Comparison of ENCODE assay signal across 15 cellular contexts in the genomic region with DNA sequence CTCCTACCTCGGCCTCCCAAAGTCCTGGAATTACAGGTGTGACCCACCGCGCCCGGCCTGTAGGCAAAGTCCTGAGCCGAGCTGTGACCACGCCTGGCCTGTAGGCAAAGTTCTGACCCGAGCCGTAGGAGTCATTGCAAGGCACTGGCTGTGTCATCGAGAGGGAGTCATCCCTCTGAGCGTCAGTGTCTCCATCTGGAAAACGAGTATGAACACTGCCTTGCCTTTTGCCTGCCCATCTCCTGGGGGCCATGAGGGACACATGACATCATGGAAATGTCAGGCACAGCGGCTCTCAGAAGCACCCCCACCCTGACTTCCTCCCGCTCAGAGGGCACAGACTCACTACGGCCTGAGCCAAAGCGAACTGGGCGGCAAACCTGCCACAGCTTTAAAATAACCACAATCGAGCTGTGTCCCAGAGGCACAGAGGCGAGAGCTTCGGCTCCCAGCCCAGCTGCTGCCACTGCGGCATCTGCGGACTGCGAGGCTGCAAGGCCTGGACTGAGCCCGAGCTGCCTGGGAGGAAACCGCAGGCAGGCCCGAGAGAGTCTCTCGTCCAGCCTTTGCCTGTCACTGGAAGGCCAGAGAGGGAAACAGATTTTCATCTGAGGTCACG. TPM values are rescaled to one million over a fixed set of nuclear protein-coding genes. Genes with fewer than 3 reads are reported as not detected.
DNase-seq lines count a peak whose midpoint lies in the region; ATAC-seq and TF ChIP-seq lines count a peak whose summit lies in the region.
"Had no signal": no experiment of that assay in that cellular context is flagged by ENCODE, and none has a peak within 500 bp of the region (broad histone marks: within the 10 kb centered on the region; RNA-seq: fewer than 3 reads in every experiment).

No MANE protein-coding gene starts in this region.

- no peaks in the 10 kb centered on the region for H3K27me3 ChIP-seq in psoas muscle (ENCODE audit: insufficient read depth in 3 of 3, low read length in 2 of 3)
- no peaks in the 10 kb centered on the region for H3K27me3 ChIP-seq in naive thymus-derived CD4-positive, alpha-beta T cell (ENCODE audit: control insufficient read depth in 2 of 2, insufficient read depth in 2 of 2, low read length in 2 of 2)

- H3K27ac Mint-ChIP-seq in naive thymus-derived CD4-positive, alpha-beta T cell, result no peak overlapping the region

- H3K4me3 Mint-ChIP-seq in naive thymus-derived CD4-positive, alpha-beta T cell, result no peak overlapping the region

- DNase-seq in AG10803 (ENCODE audit: low read depth) (peak; percentile 28), cardiac fibroblast (ENCODE audit: low read depth in 2 of 2) (peak; percentile 19 to 40), hepatic stellate cell (ENCODE audit: low spot score) (peak; percentile 72), psoas muscle (peak; percentile 61 to 81), NCI-H1436 treated with DMSO at 0.1 percent for 48 hours (lab: John Stamatoyannopoulos, UW) (no peak), NCI-H2029 treated with DMSO at 0.1 percent for 48 hours (lab: John Stamatoyannopoulos, UW) (no peak)
- DNase-seq in naive thymus-derived CD4-positive, alpha-beta T cell, result no peak
- DNase-seq: activated CD4-positive, alpha-beta T cell treated with anti-CD3 and anti-CD28 coated beads, Interleukin-2, amount 50 U/mL, for 48 hours; activated gamma-delta T cell; DMS153; HCEC 1CT; NCI-H510A treated with DMSO at 0.1 percent for 48 hours had no signal

- intact Hi-C loops in psoas muscle (cut with DNase I), result no loop called here
- intact Hi-C loops in naive thymus-derived CD4-positive, alpha-beta T cell (cut with micrococcal nuclease), result no loop called here

- peaks cover 0 to 16% (median 0%) of the 10 kb centered on the region in 5 donors for H3K27me3 Mint-ChIP-seq in naive thymus-derived CD4-positive, alpha-beta T cell

- CTCF ChIA-PET in naive thymus-derived CD4-positive, alpha-beta T cell (lab: Charles Lee), result no interaction called here

- POLR2A ChIA-PET in naive thymus-derived CD4-positive, alpha-beta T cell (lab: Charles Lee), result interaction anchor here (0.5 kb wide), 1 partner anchor 46 kb away, joined by 3 read pairs; no protein-coding TSS in a partner anchor

- peaks cover 0 to 10% (median 0%) of the 10 kb centered on the region in 5 donors for H3K36me3 Mint-ChIP-seq in naive thymus-derived CD4-positive, alpha-beta T cell
- H3K36me3 Mint-ChIP-seq: brain had no signal

- 25 to 32% (median 30%) methylated on average over 27 of the region's 27 CpGs for WGBS in psoas muscle, 3 donors

- H3K27ac ChIP-seq in psoas muscle, result peak overlapping the region; percentile 50
- H3K27ac ChIP-seq in naive thymus-derived CD4-positive, alpha-beta T cell (ENCODE audit: low read depth, low read length), result no peak overlapping the region

- H3K4me3 ChIP-seq in AG10803 (ENCODE audit: low read length), result no peak overlapping the region
- no peak overlapping the region for H3K4me3 ChIP-seq in cardiac fibroblast (replicated peaks in 1 of 2; ENCODE audit: low read depth in 2 of 2, low read length in 2 of 2)
- no peak overlapping the region for H3K4me3 ChIP-seq in psoas muscle
- no peak overlapping the region for H3K4me3 ChIP-seq in naive thymus-derived CD4-positive, alpha-beta T cell (ENCODE audit: low read length)
- H3K4me3 ChIP-seq: GM12878 had no signal

- no peaks in the 10 kb centered on the region for H3K36me3 ChIP-seq in psoas muscle (ENCODE audit: insufficient read depth in 1 of 2, low read depth in 1 of 2)
- no peaks in the 10 kb centered on the region for H3K36me3 ChIP-seq in naive thymus-derived CD4-positive, alpha-beta T cell (ENCODE audit: control insufficient read depth in 2 of 3, insufficient read depth in 3 of 3, low read length in 3 of 3)

- H3K9me3 Mint-ChIP-seq in naive thymus-derived CD4-positive, alpha-beta T cell, result peaks cover 0 to 2% (median 0%) of the 10 kb centered on the region in 11 donors
- H3K9me3 Mint-ChIP-seq: brain had no signal

- peaks cover 0 to 4% (median 0%) of the 10 kb centered on the region in 7 donors for H3K4me1 Mint-ChIP-seq in naive thymus-derived CD4-positive, alpha-beta T cell

- no peaks in the 10 kb centered on the region for H3K9me3 ChIP-seq in psoas muscle
- H3K9me3 ChIP-seq in naive thymus-derived CD4-positive, alpha-beta T cell (ENCODE audit: control insufficient read depth in 2 of 3, low read length in 3 of 3), result no peaks in the 10 kb centered on the region

- ATAC-seq in psoas muscle (peak; percentile 63 to 83 (median 69)), GM19023 (IDR thresholded peaks at IDR 0.05; ENCODE audit: unreplicated experiment) (no peak)
- ATAC-seq in naive thymus-derived CD4-positive, alpha-beta T cell, result no peak
- ATAC-seq: GM12878 had no signal

- H3K4me1 ChIP-seq in psoas muscle, result peaks cover 4% of the 10 kb centered on the region
- no peaks in the 10 kb centered on the region for H3K4me1 ChIP-seq in naive thymus-derived CD4-positive, alpha-beta T cell (ENCODE audit: control insufficient read depth in 2 of 2, insufficient read depth in 2 of 2, low read length in 2 of 2)

- TF ChIP-seq CTCF in AG10803 (conservative IDR thresholded peaks at IDR 0.05; ENCODE audit: low read length), result no peak
- TF ChIP-seq CTCF in cardiac fibroblast (IDR thresholded peaks at IDR 0.05; ENCODE audit: low read depth, low read length), result no peak
- TF ChIP-seq CTCF in psoas muscle (IDR thresholded peaks at IDR 0.05), result no peak

RNA-seq across cellular contexts. Expression of a gene that starts 50.8 kb away (rescaled TPM):
- total RNA-seq in psoas muscle, result 10 to 100 TPM in 1 of 4 donors, 1 to 10 TPM in 3; 5.7 to 18.5 (median 9.8) TPM
- polyA plus RNA-seq in psoas muscle, result 10 to 100 TPM in 1 of 3 donors, 1 to 10 TPM in 2; 3.7 to 11.8 (median 6.3) TPM
- 10 to 100 TPM in 2 of 5 experiments, 1 to 10 TPM in 3; 3.0 to 19.6 (median 4.3) TPM for total RNA-seq in naive thymus-derived CD4-positive, alpha-beta T cell
- 1 to 10 TPM in 1 of 2 donors, under 1 TPM in 1; 0.84 to 8.4 TPM for polyA plus RNA-seq in naive thymus-derived CD4-positive, alpha-beta T cell

Comparison
In these comparisons a context has a peak if more than half of its experiments do, and no peak if none do; other contexts are left out.
1. DNase-seq: peak in AG10803 (single experiment), cardiac fibroblast (2 of 2), hepatic stellate cell (single experiment) and psoas muscle (2 of 2); none in naive thymus-derived CD4-positive, alpha-beta T cell (0 of 9), NCI-H1436 treated with DMSO at 0.1 percent for 48 hours (single experiment) and NCI-H2029 treated with DMSO at 0.1 percent for 48 hours (single experiment).
2. ATAC-seq: peak in psoas muscle (4 of 4); none in naive thymus-derived CD4-positive, alpha-beta T cell (single experiment) and GM19023 (single experiment).